1 cellular context compared by ENCODE assay signal in genomic region chr14:77197988-77198387, GRCh38.
A peak's percentile ranks its signal among the peaks of the same experiment; 100 is the strongest.
TF ChIP-seq lines count a peak whose summit lies in the region.

No MANE protein-coding gene starts in this region.

TF ChIP-seq in HepG2, 621 proteins besides CTCF, POLR2A, EP300 and RAD21:
- TF ChIP-seq CREB1 (IDR thresholded peaks at IDR 0.05) (peak; percentile 96), CREB1 (CRISPR knock-in tag; IDR thresholded peaks at IDR 0.05) (no peak), ATF7 (IDR thresholded peaks at IDR 0.05) (peak; percentile 88), ATF7 (CRISPR knock-in tag; IDR thresholded peaks at IDR 0.05) (no peak), HNF1A (IDR thresholded peaks at IDR 0.05; ENCODE audit: low read depth) (no peak), HNF1A (CRISPR knock-in tag; IDR thresholded peaks at IDR 0.05; ENCODE audit: borderline replicate concordance) (no peak)
